Comparison of ENCODE assay signal across 13 cellular contexts in genomic region chr4:146192060-146192459, GRCh38. TPM values are rescaled to one million over a fixed set of nuclear protein-coding genes. Genes with fewer than 3 reads are reported as not detected.
DNase-seq lines count a peak whose midpoint lies in the region; ATAC-seq and TF ChIP-seq lines count a peak whose summit lies in the region.
"Had no signal": no experiment of that assay in that cellular context is flagged by ENCODE, and none has a peak within 500 bp of the region (broad histone marks: within the 10 kb centered on the region; RNA-seq: fewer than 3 reads in every experiment).

No MANE protein-coding gene starts in this region.

- peak in 2 of 3 experiments; percentile 9 to 29; a peak in 2 of 6 replicates for TF ChIP-seq CTCF in HCT116 (IDR thresholded peaks at IDR 0.05 in 2 of 3, conservative IDR thresholded peaks at IDR 0.05 in 1 of 3; ENCODE audit: borderline replicate concordance in 1 of 3, insufficient read depth in 1 of 3, low read depth in 2 of 3, low read length in 2 of 3)
- TF ChIP-seq CTCF in transverse colon (IDR thresholded peaks at IDR 0.05) = peak in 3 of 5 experiments; percentile 24 to 32 (median 25)
- no peak for TF ChIP-seq CTCF in GM10248 (IDR thresholded peaks at IDR 0.05; ENCODE audit: control extremely low read depth, extremely low read depth, low read depth, missing control alignments)

- H3K4me1 ChIP-seq in HCT116 (ENCODE audit: control insufficient read depth in 1 of 2, insufficient read depth in 2 of 2, low read length in 2 of 2) = peaks cover 0 to 6% of the 10 kb centered on the region in 2 experiments; a peak in 1 of 4 replicates
- peaks cover 0 to 8% (median 1%) of the 10 kb centered on the region in 4 donors for H3K4me1 ChIP-seq in transverse colon
- H3K4me1 ChIP-seq: HAP-1 had no signal

- intact Hi-C loops in HCT116 (cut with micrococcal nuclease) (no loop called here), transverse colon (cut with DNase I; ENCODE audit: low total_unique reads) (no loop called here)

- no peaks in the 10 kb centered on the region for H3K27me3 ChIP-seq in HCT116 (ENCODE audit: insufficient read depth, low read length)
- H3K27me3 ChIP-seq in transverse colon = no peaks in the 10 kb centered on the region

- H3K27ac ChIP-seq in HCT116 (ENCODE audit: low read depth, low read length) (no peak overlapping the region), adipose tissue (ENCODE audit: low read depth, low read length) (peak overlapping the region; percentile 42), transverse colon (peak overlapping the region in 3 of 4 donors; percentile 5 to 50 (median 36)), substantia nigra (ENCODE audit: low read depth, low read length, poor library complexity, severe bottlenecking) (no peak overlapping the region)

- no peak for TF ChIP-seq RAD21 in HCT116 (IDR thresholded peaks at IDR 0.05; ENCODE audit: low read depth)

- POLR2A ChIA-PET in HCT116 (lab: Charles Lee) (no interaction called here), GM10248 (lab: Yijun Ruan, JAX) (no interaction called here)

- no peak overlapping the region for H3K4me2 ChIP-seq in HCT116 (ENCODE audit: low read length)

- H3K9me3 ChIP-seq in HCT116 (ENCODE audit: control insufficient read depth in 1 of 2, insufficient read depth in 1 of 2, low read depth in 1 of 2, low read length in 2 of 2) = no peaks in the 10 kb centered on the region
- no peaks in the 10 kb centered on the region for H3K9me3 ChIP-seq in transverse colon
- H3K9me3 ChIP-seq: HAP-1 had no signal

- no peak overlapping the region for H2AFZ ChIP-seq in HCT116 (ENCODE audit: low read depth, low read length, poor library complexity, severe bottlenecking)

- H3K79me2 ChIP-seq in HCT116 (ENCODE audit: insufficient read depth, low read length) = no peaks in the 10 kb centered on the region

- H4K20me1 ChIP-seq in HCT116 (ENCODE audit: insufficient read depth) = no peaks in the 10 kb centered on the region

- no peak for DNase-seq in HCT116 (ENCODE audit: low read depth, low spot score)
- DNase-seq in kidney tubule cell (ENCODE audit: low spot score) = peak; percentile 7
- peak; percentile 46 for DNase-seq in transverse colon
- no peak for DNase-seq in GM10248 (ENCODE audit: extremely low spot score)
- no peak for DNase-seq in substantia nigra (lab: John Stamatoyannopoulos, UW)
- DNase-seq: activated CD4-positive, alpha-beta T cell treated with anti-CD3 and anti-CD28 coated beads for 4 hours; caudate nucleus; NCI-H2029 treated with DMSO at 0.1 percent for 48 hours had no signal

- 52 to 82% (median 56%) methylated on average over 6 of the region's 6 CpGs for WGBS in adipose tissue, 3 donors
- WGBS in transverse colon (ENCODE audit: low coverage in 1 of 2), 2 donors = 71 to 80% methylated on average over 4 to 6 of the region's 6 CpGs

- in situ Hi-C loops in transverse colon (cut with MboI; ENCODE audit: low pct_ligation_motif_present in 1 of 4, low pct_unique_long_range_greater_than_20kb in 1 of 4, low sequenced_read_pairs in 3 of 4) = no loop called here

- no peak for TF ChIP-seq POLR2A in HCT116 (IDR thresholded peaks at IDR 0.05; ENCODE audit: borderline replicate concordance, extremely low read depth, insufficient read depth, insufficient read length)
- TF ChIP-seq POLR2A in transverse colon (IDR thresholded peaks at IDR 0.05) = no peak

- ATAC-seq in HCT116 (peak; percentile 78), HG03571 (IDR thresholded peaks at IDR 0.05; ENCODE audit: unreplicated experiment) (no peak)
- ATAC-seq: esophagus mucosa had no signal

- H3K36me3 ChIP-seq in HCT116 (ENCODE audit: control insufficient read depth in 1 of 2, insufficient read depth in 2 of 2, low read length in 2 of 2) (peaks cover 21 to 24% of the 10 kb centered on the region in 2 experiments; a peak in 2 of 4 replicates), transverse colon (peaks cover 0 to 30% (median 6%) of the 10 kb centered on the region in 4 donors)

- H3K4me3 ChIP-seq in HCT116 (replicated peaks in 1 of 2; ENCODE audit: low read depth in 1 of 2, low read length in 2 of 2) (no peak overlapping the region), transverse colon (no peak overlapping the region)
- H3K4me3 ChIP-seq: HAP-1 had no signal

- TF ChIP-seq EP300 in transverse colon (IDR thresholded peaks at IDR 0.05; ENCODE audit: low read depth) = no peak

- CTCF ChIA-PET in HCT116 (lab: Charles Lee) (no interaction called here), GM10248 (lab: Yijun Ruan, JAX) (interaction anchor here (3.2 kb wide), 1 partner anchor 10 kb away, joined by 16 read pairs; no protein-coding TSS in a partner anchor)

- RAD21 ChIA-PET in HCT116 (lab: Charles Lee; ENCODE audit: low non-redundant PET in 1 of 2, low total read pairs in 2 of 2, uncharacterized antibody in 2 of 2, unreplicated experiment in 2 of 2) = no interaction called here

- no peaks in the 10 kb centered on the region for H3K9me2 ChIP-seq in HCT116 (ENCODE audit: insufficient read depth)

- H3K9ac ChIP-seq in HCT116 (ENCODE audit: low read length) = no peak overlapping the region

- BruUV-seq in HCT116 (replicated peaks; lab: Mats Ljungman, UMichigan) = no TSS peak

TF ChIP-seq in HCT116, 20 proteins besides CTCF, POLR2A, EP300 and RAD21:
- TF ChIP-seq SP1 (IDR thresholded peaks at IDR 0.05; ENCODE audit: low read depth) (no peak), SRF (IDR thresholded peaks at IDR 0.05; ENCODE audit: low read depth) (no peak)
TF ChIP-seq in HCT116: peak in this region for 0.

RNA-seq across cellular contexts. Expression of gene LSM6, which starts 16.5 kb away (rescaled TPM):
- total RNA-seq in HCT116 (2021; ENCODE audit: unreplicated experiment) (57.4 TPM), transverse colon (10 to 100 TPM in 3 of 4 donors, 1 to 10 TPM in 1; 1.9 to 33.2 (median 24.4) TPM)
- polyA plus RNA-seq in HCT116 (2012) = 28.3 and 43.5 TPM in 2 replicates
- polyA plus RNA-seq in adipose tissue = 10 to 100 TPM; 26.8 to 73.2 (median 63.5) TPM

RNA-seq across cellular contexts. Expression of gene REELD1, which starts 22.3 kb away (rescaled TPM):
- total RNA-seq in HCT116 (2021; ENCODE audit: unreplicated experiment) = 0.25 TPM
- 0.04 and 0.05 TPM in 2 replicates for polyA plus RNA-seq in HCT116 (2012)
- 1 to 10 TPM in 1 of 3 donors, under 1 TPM in 2; 0.10 to 1.3 (median 0.24) TPM for polyA plus RNA-seq in adipose tissue
- 1 to 10 TPM in 1 of 4 donors, under 1 TPM in 1, not detected in 2; 0.27 to 1.4 TPM for total RNA-seq in transverse colon
- total RNA-seq: activated T-helper 1 cell treated with anti-CD3 and anti-CD28 coated beads, Interleukin-12 subunit alpha, Interleukin-12 subunit beta, Interleukin-2, Interleukin-4 antibody, amounts not matched to agents 30 ng/mL and 10 ng/mL and 1 ng/mL, durations not matched to agents 14 hours and 24 hours and 36 hours; esophagus mucosa had no signal

Comparison
In these comparisons a context has a peak if more than half of its experiments do, and no peak if none do; other contexts are left out.
1. DNase-seq: peak in kidney tubule cell (single experiment) and transverse colon (single experiment); none in HCT116 (single experiment), GM10248 (single experiment) and substantia nigra (0 of 49).
2. H3K27ac ChIP-seq: peak in adipose tissue (single experiment) and transverse colon (3 of 4); none in HCT116 (single experiment) and substantia nigra (single experiment).